7 cellular contexts compared by ENCODE assay signal in the genomic region with DNA sequence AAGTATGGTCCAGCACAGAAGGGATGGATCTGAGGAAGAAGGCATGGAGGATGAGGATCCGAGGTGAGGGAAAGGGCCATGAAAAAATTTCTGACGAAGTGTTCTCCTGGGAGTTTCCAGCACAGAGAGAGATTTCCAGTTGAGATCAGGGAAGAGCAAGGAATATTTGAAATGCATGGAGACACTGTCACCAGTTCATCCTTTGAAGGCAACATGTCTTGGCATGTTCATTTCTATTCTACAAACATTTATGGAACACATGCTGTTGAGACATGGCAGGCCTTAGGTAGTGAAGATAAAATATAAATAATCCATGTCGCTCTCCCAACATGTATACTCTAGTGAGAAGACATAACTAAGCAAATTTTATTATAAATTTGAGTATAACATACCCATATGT.
"Had no signal": no experiment of that assay in that cellular context is flagged by ENCODE, and none has a peak within 500 bp of the region (broad histone marks: within the 10 kb centered on the region; RNA-seq: fewer than 3 reads in every experiment).

No MANE protein-coding gene starts in this region.

- H3K27me3 ChIP-seq: cardiac muscle cell, left lung, tibial nerve had no signal

- H3K4me1 ChIP-seq: tibial nerve had no signal

- H3K9me3 ChIP-seq: left lung had no signal

- H3K36me3 ChIP-seq: cardiac muscle cell, left lung, tibial nerve had no signal

- H3K27ac ChIP-seq: cardiac muscle cell, left lung, tibial nerve had no signal

- H3K4me3 ChIP-seq: cardiac muscle cell, left lung, tibial nerve had no signal

- DNase-seq: activated CD4-positive, alpha-beta T cell treated with anti-CD3 and anti-CD28 coated beads, Interleukin-2, amount 50 U/mL, for 4 hours; activated naive CD4-positive, alpha-beta T cell treated with Interleukin-2 at 50 U/mL for 16 hours; effector memory CD8-positive, alpha-beta T cell; left lung; naive B cell had no signal

- ATAC-seq: effector memory CD8-positive, alpha-beta T cell had no signal
